Comparison of ENCODE assay signal across 8 cellular contexts in genomic region chr18:21685556-21685981, GRCh38. TPM values are rescaled to one million over a fixed set of nuclear protein-coding genes. Genes with fewer than 3 reads are reported as not detected.
A peak's percentile ranks its signal among the peaks of the same experiment; 100 is the strongest.
DNase-seq lines count a peak whose midpoint lies in the region; ATAC-seq, FAIRE-seq and TF ChIP-seq lines count a peak whose summit lies in the region.
"Not testable (repeated sequence)": the region's sequence is repeated elsewhere in the genome, so short reads cannot be mapped to it uniquely, and the experiment has no call there.

No MANE protein-coding gene starts in this region.

- ATAC-seq in GM19035 (IDR thresholded peaks at IDR 0.05; ENCODE audit: unreplicated experiment) = peak; percentile 75
- ATAC-seq in GM21526 (IDR thresholded peaks at IDR 0.05; ENCODE audit: low FRiP score, unreplicated experiment) = peak; percentile 74
- peak; percentile 85 for ATAC-seq in HG02884 (IDR thresholded peaks at IDR 0.05; ENCODE audit: unreplicated experiment)
- ATAC-seq in HG03342 (IDR thresholded peaks at IDR 0.05; ENCODE audit: unreplicated experiment) = peak; percentile 74
- peak; percentile 29 for ATAC-seq in esophagus mucosa

- not testable (repeated sequence) for DNase-seq in GM12891 (ENCODE audit: insufficient read length, low spot score)
- DNase-seq in Peyer's patch = peak in 2 of 3 donors; percentile 71 to 72

- peak; percentile 90 for FAIRE-seq in GM12891 (lab: Jason Lieb, UNC)

- TF ChIP-seq CTCF in Peyer's patch (IDR thresholded peaks at IDR 0.05) = not testable (repeated sequence)

- not testable (repeated sequence) for H3K27me3 ChIP-seq in Peyer's patch; subcutaneous abdominal adipose tissue (ENCODE audit: control insufficient read depth in 5 of 5, insufficient read depth in 4 of 5, low read length in 5 of 5)

- peak overlapping the region; percentile 30 to 74 (median 54) for H3K27ac ChIP-seq in Peyer's patch
- peak overlapping the region; percentile 74 for H3K27ac ChIP-seq in subcutaneous abdominal adipose tissue (ENCODE audit: low read depth, low read length)

- H3K4me1 ChIP-seq in Peyer's patch = peaks cover 0 to 25% (median 7%) of the 10 kb centered on the region in 4 donors
- peaks cover 0 to 31% (median 25%) of the 10 kb centered on the region in 5 donors for H3K4me1 ChIP-seq in subcutaneous abdominal adipose tissue (ENCODE audit: control insufficient read depth in 5 of 5, insufficient read depth in 5 of 5, low read length in 5 of 5)

- not testable (repeated sequence) for H3K9me3 ChIP-seq in Peyer's patch; subcutaneous abdominal adipose tissue (ENCODE audit: control insufficient read depth in 5 of 5, low read length in 5 of 5)

- H3K36me3 ChIP-seq in Peyer's patch; subcutaneous abdominal adipose tissue (ENCODE audit: control insufficient read depth in 5 of 5, insufficient read depth in 5 of 5, low read length in 5 of 5): not testable (repeated sequence)

- H3K9ac ChIP-seq in subcutaneous abdominal adipose tissue (ENCODE audit: low read length in 5 of 5) = not testable (repeated sequence)

- H3K4me3 ChIP-seq in Peyer's patch; subcutaneous abdominal adipose tissue (ENCODE audit: low read depth in 1 of 5, low read length in 5 of 5): not testable (repeated sequence)

- TF ChIP-seq POLR2A in GM12891 (IDR thresholded peaks at IDR 0.05; ENCODE audit: low read depth, low read length); Peyer's patch (IDR thresholded peaks at IDR 0.05): not testable (repeated sequence)

TF ChIP-seq in GM12891, 5 proteins besides CTCF, POLR2A, EP300 and RAD21:
- TF ChIP-seq PAX5 (IDR thresholded peaks at IDR 0.05; ENCODE audit: insufficient read depth, low read length, severe bottlenecking) = peak; percentile 92
TF ChIP-seq in GM12891: peak in this region for 1; not testable (repeated sequence) for 4.

RNA-seq across cellular contexts. Expression of gene ABHD3, which starts 19.0 kb away (rescaled TPM):
- polyA plus RNA-seq in GM12891 (2012; ENCODE audit: low read depth, missing spikeins) = 10.3 TPM
- 100 to 1,000 TPM in 1 of 4 donors, 10 to 100 TPM in 3; 23.1 to 133 (median 47.2) TPM for total RNA-seq in Peyer's patch
- total RNA-seq in esophagus mucosa = 12.9 TPM

RNA-seq across cellular contexts. Expression of gene MIB1, which starts 55.0 kb away (rescaled TPM):
- polyA plus RNA-seq in GM12891 (2012; ENCODE audit: low read depth, missing spikeins) = 5.7 TPM
- total RNA-seq in Peyer's patch = 10 to 100 TPM; 13.8 to 47.0 (median 18.3) TPM
- total RNA-seq in esophagus mucosa = 23.8 TPM

Comparison
In these comparisons a context has a peak if more than half of its experiments do, and no peak if none do; other contexts are left out.
1. ATAC-seq: peak in every context shown above with its lines; median percentile 85 in HG02884; 75 in GM19035; 74 in GM21526; 74 in HG03342; 29 in esophagus mucosa.